In the genomic region with DNA sequence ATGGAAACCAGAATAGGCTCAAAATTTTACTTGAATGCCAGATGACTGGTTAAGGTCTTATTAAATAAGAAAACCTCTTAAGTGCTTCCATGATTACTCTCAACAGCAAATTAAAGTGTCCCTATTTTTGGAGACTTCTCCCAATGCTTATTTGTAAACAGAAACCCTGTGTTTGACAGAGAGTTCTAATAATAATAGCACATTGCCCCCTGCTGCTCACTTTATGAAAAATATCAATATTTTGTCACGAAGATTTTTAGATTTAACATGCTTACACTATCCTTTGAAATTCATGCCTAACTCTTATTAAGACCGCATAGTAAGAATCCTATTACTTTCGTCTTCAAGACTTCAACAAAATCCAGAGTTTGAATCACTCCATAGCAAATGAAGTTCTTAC, we compare ENCODE assay signal across 10 cellular contexts.
DNase-seq lines count a peak whose midpoint lies in the region; ATAC-seq and TF ChIP-seq lines count a peak whose summit lies in the region.
"Had no signal": no experiment of that assay in that cellular context is flagged by ENCODE, and none has a peak within 500 bp of the region (broad histone marks: within the 10 kb centered on the region; RNA-seq: fewer than 3 reads in every experiment).

No MANE protein-coding gene starts in this region.

- peak overlapping the region; percentile 69 for H3K27ac ChIP-seq in cingulate gyrus (ENCODE audit: low read depth, low read length)

- peaks cover 7% of the 10 kb centered on the region for H3K36me3 Mint-ChIP-seq in osteocyte (ENCODE audit: unreplicated experiment)

- no peak overlapping the region for H3K4me3 Mint-ChIP-seq in osteocyte (ENCODE audit: unreplicated experiment)

- TF ChIP-seq CTCF in osteocyte (IDR thresholded peaks at IDR 0.05): peak; percentile 65

- H3K27ac Mint-ChIP-seq in osteocyte (ENCODE audit: unreplicated experiment): no peak overlapping the region

- ATAC-seq in HG03095 (IDR thresholded peaks at IDR 0.05; ENCODE audit: unreplicated experiment): no peak
- no peak for ATAC-seq in GM21390 (IDR thresholded peaks at IDR 0.05; ENCODE audit: unreplicated experiment)

- H3K9me3 Mint-ChIP-seq in osteocyte (ENCODE audit: unreplicated experiment): no peaks in the 10 kb centered on the region

- H3K4me1 Mint-ChIP-seq in osteocyte (ENCODE audit: unreplicated experiment): peaks cover 40% of the 10 kb centered on the region

- no peaks in the 10 kb centered on the region for H3K27me3 Mint-ChIP-seq in osteocyte (ENCODE audit: unreplicated experiment)

- peak; percentile 60 for DNase-seq in DMS 273 (lab: John Stamatoyannopoulos, UW; ENCODE audit: unreplicated experiment)
- DNase-seq in DMS 273 treated with DMSO at 0.1 percent for 48 hours (lab: John Stamatoyannopoulos, UW): no peak
- DNase-seq in NCI-H1092 treated with DMSO at 0.1 percent for 48 hours (lab: John Stamatoyannopoulos, UW): peak; percentile 19
- DNase-seq in osteocyte (ENCODE audit: extremely low spot score, unreplicated experiment): no peak
- DNase-seq in NCI-H2081 (lab: John Stamatoyannopoulos, UW): no peak
- DNase-seq: activated CD8-positive, alpha-beta memory T cell treated with anti-CD3 and anti-CD28 coated beads, Interleukin-2, amount 50 U/mL, for 48 hours; NCI-H2171 treated with DMSO at 0.1 percent for 48 hours had no signal

Comparison
In these comparisons a context has a peak if more than half of its experiments do, and no peak if none do; other contexts are left out.
1. DNase-seq: peak in DMS 273 (single experiment) and NCI-H1092 treated with DMSO at 0.1 percent for 48 hours (single experiment); none in DMS 273 treated with DMSO at 0.1 percent for 48 hours (single experiment), osteocyte (single experiment) and NCI-H2081 (0 of 2).